19 cellular contexts compared by ENCODE assay signal in the genomic region with DNA sequence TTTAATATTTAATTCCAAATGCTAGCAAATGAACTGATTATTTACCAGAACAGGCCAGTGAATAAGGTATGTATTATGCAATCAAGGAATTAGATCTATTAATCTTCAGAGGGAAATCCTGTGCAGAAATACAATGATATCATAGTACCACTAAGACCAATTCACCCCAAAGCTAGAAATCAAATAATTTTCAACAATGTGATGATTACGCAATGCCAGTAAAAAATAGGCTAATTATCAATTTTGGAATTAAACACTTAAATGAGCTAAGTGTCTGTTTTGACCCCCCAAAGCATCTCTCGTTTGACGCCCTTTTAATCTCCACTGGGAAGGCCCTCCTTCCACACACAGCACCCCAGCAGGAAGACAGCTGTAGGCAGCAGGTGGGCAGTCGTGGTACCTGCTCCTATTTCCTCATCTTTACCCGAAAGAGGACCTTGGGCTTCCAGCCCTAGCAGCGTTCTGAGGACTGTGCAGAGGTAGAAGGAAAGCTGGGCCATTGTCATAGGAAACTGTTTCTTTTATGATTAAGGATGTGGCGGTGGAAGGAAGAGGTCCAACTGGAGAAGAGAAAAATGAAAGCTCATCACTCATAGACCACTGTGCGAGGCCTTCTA.
DNase-seq lines count a peak whose midpoint lies in the region; ATAC-seq and TF ChIP-seq lines count a peak whose summit lies in the region.
"Had no signal": no experiment of that assay in that cellular context is flagged by ENCODE, and none has a peak within 500 bp of the region (broad histone marks: within the 10 kb centered on the region; RNA-seq: fewer than 3 reads in every experiment).

No MANE protein-coding gene starts in this region.

- dilution Hi-C loops in IMR-90 (cut with HindIII; ENCODE audit: low sequenced_read_pairs, unreplicated experiment): no loop called here

- no TSS peak for BruUV-seq in IMR-90 (replicated peaks; lab: Mats Ljungman, UMichigan)

- H4K91ac ChIP-seq in IMR-90 (ENCODE audit: insufficient read depth, low read depth, low read length): no peak overlapping the region

- no peaks in the 10 kb centered on the region for H3K79me1 ChIP-seq in IMR-90 (ENCODE audit: low read depth in 1 of 2, low read length in 2 of 2)

- H2AK5ac ChIP-seq in IMR-90 (ENCODE audit: low read depth, low read length): no peak overlapping the region

- no peak overlapping the region for H2BK15ac ChIP-seq in IMR-90 (ENCODE audit: low read depth, low read length)

- H3K9me3 ChIP-seq in CD4-positive, alpha-beta T cell (ENCODE audit: control insufficient read depth, low read length): no peaks in the 10 kb centered on the region
- H3K9me3 ChIP-seq in IMR-90 (ENCODE audit: control insufficient read depth, insufficient read depth, low read length): no peaks in the 10 kb centered on the region
- no peaks in the 10 kb centered on the region for H3K9me3 ChIP-seq in naive thymus-derived CD4-positive, alpha-beta T cell (ENCODE audit: control insufficient read depth in 2 of 3, low read length in 3 of 3)
- no peaks in the 10 kb centered on the region for H3K9me3 ChIP-seq in endodermal cell (ENCODE audit: control insufficient read depth, low read length)

- no peaks in the 10 kb centered on the region for H4K20me1 ChIP-seq in IMR-90 (ENCODE audit: insufficient read depth, low read length)

- H3K14ac ChIP-seq in IMR-90 (replicated peaks; ENCODE audit: low read depth, low read length): no peak overlapping the region

- peaks cover 51% of the 10 kb centered on the region for H3K36me3 Mint-ChIP-seq in CD4-positive, alpha-beta T cell (ENCODE audit: low read depth)
- peaks cover 13% of the 10 kb centered on the region for H3K36me3 Mint-ChIP-seq in activated naive CD8-positive, alpha-beta T cell treated with anti-CD3 and anti-CD28 coated beads for 36 hours
- H3K36me3 Mint-ChIP-seq in naive thymus-derived CD4-positive, alpha-beta T cell: peaks cover 14 to 44% (median 26%) of the 10 kb centered on the region in 5 donors
- H3K36me3 Mint-ChIP-seq in endodermal cell (ENCODE audit: low read depth): no peaks in the 10 kb centered on the region

- no peak overlapping the region for H2BK20ac ChIP-seq in IMR-90 (ENCODE audit: low read depth, low read length)

- WGBS in IMR-90 (ENCODE audit: extremely low coverage in 2 of 2, insufficient read length in 1 of 2), 2 experiments: no CpG with 5 or more reads among the region's 8 CpGs
- 80 to 92% methylated on average over 3 to 8 of the region's 8 CpGs for WGBS in endodermal cell (ENCODE audit: insufficient coverage in 1 of 2, insufficient read length in 1 of 2), 2 experiments

- no peak overlapping the region for H3K4ac ChIP-seq in IMR-90 (ENCODE audit: low read depth, low read length)

- no peaks in the 10 kb centered on the region for H3K9me1 ChIP-seq in IMR-90 (ENCODE audit: insufficient read depth, low read length)

- POLR2A ChIA-PET in CD4-positive, alpha-beta T cell (lab: Charles Lee): interaction anchor here (0.6 kb wide), 1 partner anchor 409 kb away, joined by 3 read pairs; no protein-coding TSS in a partner anchor
- POLR2A ChIA-PET in IMR-90 (lab: Charles Lee; ENCODE audit: unreplicated experiment): no interaction called here
- POLR2A ChIA-PET in naive thymus-derived CD4-positive, alpha-beta T cell (lab: Charles Lee): interaction anchor here (0.8 kb wide), 1 partner anchor 15 kb away, joined by 3 read pairs; no protein-coding TSS in a partner anchor

- no peak overlapping the region for H3K18ac ChIP-seq in IMR-90 (ENCODE audit: low read depth, low read length)

- no peak for ATAC-seq in CD4-positive, alpha-beta T cell (ENCODE audit: poor library complexity)
- ATAC-seq in IMR-90 (ENCODE audit: low read depth): no peak
- no peak for ATAC-seq in naive thymus-derived CD4-positive, alpha-beta T cell
- no peak for ATAC-seq in stimulated activated naive CD8-positive, alpha-beta T cell treated with anti-CD3 and anti-CD28 coated beads, Interleukin-15, amount 100 ng/mL, for 72 hours
- ATAC-seq: Right ventricle myocardium inferior had no signal

- H3K27ac ChIP-seq in CD4-positive, alpha-beta T cell (ENCODE audit: low read depth, low read length): no peak overlapping the region
- H3K27ac ChIP-seq in IMR-90 (ENCODE audit: insufficient read depth, low read length): no peak overlapping the region
- no peak overlapping the region for H3K27ac ChIP-seq in naive thymus-derived CD4-positive, alpha-beta T cell (ENCODE audit: low read depth, low read length)
- H3K27ac ChIP-seq in endodermal cell (ENCODE audit: low read depth, low read length): no peak overlapping the region
- H3K27ac ChIP-seq: cardiac muscle cell had no signal

- DNase-seq in CD4-positive, alpha-beta T cell: no peak
- no peak for DNase-seq in IMR-90
- DNase-seq in activated naive CD8-positive, alpha-beta T cell treated with anti-CD3 and anti-CD28 coated beads for 36 hours: no peak
- DNase-seq in naive thymus-derived CD4-positive, alpha-beta T cell: no peak
- no peak for DNase-seq in stimulated activated naive CD8-positive, alpha-beta T cell treated with anti-CD3 and anti-CD28 coated beads, Interleukin-15, amount 100 ng/mL, for 72 hours
- DNase-seq in endodermal cell: no peak
- no peak for DNase-seq in NCI-H2029 treated with DMSO at 0.1 percent for 48 hours (lab: John Stamatoyannopoulos, UW)
- DNase-seq in activated gamma-delta T cell treated with Interleukin-2 at 50 U/mL for 16 hours: no peak
- DNase-seq: activated CD4-positive, alpha-beta T cell treated with anti-CD3 and anti-CD28 coated beads, Interleukin-2, amount 50 U/mL, for 48 hours; activated T-cell treated with anti-CD3 and anti-CD28 coated beads, Interleukin-2, amount 50 U/mL, for 48 hours; EL; erythroblast; H7; hypothalamus; NCI-H1105 treated with DMSO at 0.1 percent for 48 hours; NCI-H524 treated with DMSO at 0.1 percent for 48 hours; stimulated activated CD4-positive, alpha-beta T cell treated with anti-CD3 and anti-CD28 coated beads, Interleukin-12 subunit alpha, Interleukin-12 subunit beta, amount 100 ng/mL, for 4 hours had no signal

- no peak overlapping the region for H3K56ac ChIP-seq in IMR-90 (ENCODE audit: extremely low read depth, insufficient read depth, low read length)

- no peak for TF ChIP-seq RAD21 in IMR-90 (IDR thresholded peaks at IDR 0.05; ENCODE audit: low read length)

- H4K5ac ChIP-seq in IMR-90 (ENCODE audit: low read depth, low read length): no peak overlapping the region

- H3K4me1 ChIP-seq in IMR-90 (ENCODE audit: control insufficient read depth, insufficient read depth, low read length) (no peaks in the 10 kb centered on the region), endodermal cell (ENCODE audit: control insufficient read depth, insufficient read depth, low read length) (no peaks in the 10 kb centered on the region)
- peaks cover 11 to 18% of the 10 kb centered on the region in 2 donors for H3K4me1 ChIP-seq in naive thymus-derived CD4-positive, alpha-beta T cell (ENCODE audit: control insufficient read depth in 2 of 2, insufficient read depth in 2 of 2, low read length in 2 of 2)

- no peaks in the 10 kb centered on the region for H3K27me3 ChIP-seq in CD4-positive, alpha-beta T cell (ENCODE audit: control insufficient read depth, insufficient read depth, low read length)
- H3K27me3 ChIP-seq in IMR-90 (ENCODE audit: control insufficient read depth, insufficient read depth, low read length) (no peaks in the 10 kb centered on the region; the same call in 1 of the 2 replicates), endodermal cell (ENCODE audit: control insufficient read depth, insufficient read depth, low read length, poor library complexity, severe bottlenecking) (no peaks in the 10 kb centered on the region)
- H3K27me3 ChIP-seq in naive thymus-derived CD4-positive, alpha-beta T cell (ENCODE audit: control insufficient read depth in 2 of 2, insufficient read depth in 2 of 2, low read length in 2 of 2): no peaks in the 10 kb centered on the region
- H3K27me3 ChIP-seq: cardiac muscle cell had no signal

- H3K4me3 Mint-ChIP-seq in CD4-positive, alpha-beta T cell: no peak overlapping the region
- no peak overlapping the region for H3K4me3 Mint-ChIP-seq in activated naive CD8-positive, alpha-beta T cell treated with anti-CD3 and anti-CD28 coated beads for 36 hours
- H3K4me3 Mint-ChIP-seq in naive thymus-derived CD4-positive, alpha-beta T cell: no peak overlapping the region
- no peak overlapping the region for H3K4me3 Mint-ChIP-seq in stimulated activated naive CD8-positive, alpha-beta T cell treated with anti-CD3 and anti-CD28 coated beads, Interleukin-15, amount 100 ng/mL, for 72 hours
- H3K4me3 Mint-ChIP-seq in endodermal cell: no peak overlapping the region

- no peak for TF ChIP-seq POLR2A in IMR-90 (IDR thresholded peaks at IDR 0.05; ENCODE audit: low read depth, low read length)

- intact Hi-C loops in CD4-positive, alpha-beta T cell (cut with DNase I, micrococcal nuclease): no loop called here
- intact Hi-C loops in IMR-90 (cut with micrococcal nuclease): no loop called here
- intact Hi-C loops in naive thymus-derived CD4-positive, alpha-beta T cell (cut with micrococcal nuclease): no loop called here

- no peak overlapping the region for H3K9ac ChIP-seq in IMR-90 (ENCODE audit: low read depth, low read length)
- no peak overlapping the region for H3K9ac ChIP-seq in endodermal cell (ENCODE audit: extremely low read depth, low read length, poor library complexity, severe bottlenecking)

- in situ Hi-C loops in IMR-90 (cut with MboI; ENCODE audit: low sequenced_read_pairs): no loop called here

- H3K4me3 ChIP-seq in IMR-90 (ENCODE audit: insufficient read depth, low read depth, low read length): no peak overlapping the region
- no peak overlapping the region for H3K4me3 ChIP-seq in naive thymus-derived CD4-positive, alpha-beta T cell (ENCODE audit: low read length)
- no peak overlapping the region for H3K4me3 ChIP-seq in endodermal cell (ENCODE audit: low read length)
- H3K4me3 ChIP-seq: cardiac muscle cell had no signal

- no peak overlapping the region for H2BK120ac ChIP-seq in IMR-90 (ENCODE audit: low read depth, low read length)

- no peak overlapping the region for H2AK9ac ChIP-seq in IMR-90 (replicated peaks; ENCODE audit: low read depth, low read length, poor library complexity)

- H3K27ac Mint-ChIP-seq in CD4-positive, alpha-beta T cell: peak overlapping the region; percentile 8
- peak overlapping the region; percentile 21 for H3K27ac Mint-ChIP-seq in activated naive CD8-positive, alpha-beta T cell treated with anti-CD3 and anti-CD28 coated beads for 36 hours
- H3K27ac Mint-ChIP-seq in naive thymus-derived CD4-positive, alpha-beta T cell: peak overlapping the region in 5 of 9 donors; percentile 5 to 76 (median 29)
- H3K27ac Mint-ChIP-seq in stimulated activated naive CD8-positive, alpha-beta T cell treated with anti-CD3 and anti-CD28 coated beads, Interleukin-15, amount 100 ng/mL, for 72 hours: no peak overlapping the region
- no peak overlapping the region for H3K27ac Mint-ChIP-seq in endodermal cell

- H2AFZ ChIP-seq in IMR-90 (replicated peaks; ENCODE audit: low read length, poor library complexity): no peak overlapping the region

- CTCF ChIA-PET in CD4-positive, alpha-beta T cell (lab: Charles Lee): interaction anchor here (1.9 kb wide), 1 partner anchor 48 kb away, joined by 7 read pairs; no protein-coding TSS in a partner anchor
- CTCF ChIA-PET in IMR-90 (lab: Yijun Ruan, JAX): no interaction called here
- CTCF ChIA-PET in naive thymus-derived CD4-positive, alpha-beta T cell (lab: Charles Lee): interaction anchor here (1.7 kb wide), 1 partner anchor 48 kb away, joined by 4 read pairs; no protein-coding TSS in a partner anchor

- H3K9me3 Mint-ChIP-seq in CD4-positive, alpha-beta T cell: no peaks in the 10 kb centered on the region
- H3K9me3 Mint-ChIP-seq in activated naive CD8-positive, alpha-beta T cell treated with anti-CD3 and anti-CD28 coated beads for 36 hours: no peaks in the 10 kb centered on the region
- no peaks in the 10 kb centered on the region for H3K9me3 Mint-ChIP-seq in naive thymus-derived CD4-positive, alpha-beta T cell
- H3K9me3 Mint-ChIP-seq in stimulated activated naive CD8-positive, alpha-beta T cell treated with anti-CD3 and anti-CD28 coated beads, Interleukin-15, amount 100 ng/mL, for 72 hours: no peaks in the 10 kb centered on the region
- H3K9me3 Mint-ChIP-seq in endodermal cell: no peaks in the 10 kb centered on the region

- no peak overlapping the region for H3K23ac ChIP-seq in IMR-90 (ENCODE audit: low read depth, low read length)

- no peak for TF ChIP-seq CTCF in CD4-positive, alpha-beta T cell (IDR thresholded peaks at IDR 0.05)
- TF ChIP-seq CTCF in IMR-90 (conservative IDR thresholded peaks at IDR 0.05; ENCODE audit: low read depth, low read length) (no peak), endodermal cell (conservative IDR thresholded peaks at IDR 0.05) (no peak)

- no peak overlapping the region for H3K4me2 ChIP-seq in IMR-90 (ENCODE audit: low read depth, low read length)

- H3K36me3 ChIP-seq in IMR-90 (ENCODE audit: control insufficient read depth, insufficient read depth, low read length) (no peaks in the 10 kb centered on the region), endodermal cell (ENCODE audit: control insufficient read depth, insufficient read depth, low read length) (no peaks in the 10 kb centered on the region)
- H3K36me3 ChIP-seq in naive thymus-derived CD4-positive, alpha-beta T cell (ENCODE audit: control insufficient read depth in 2 of 3, insufficient read depth in 3 of 3, low read length in 3 of 3): peaks cover 0 to 21% (median 0%) of the 10 kb centered on the region in 3 experiments
- H3K36me3 ChIP-seq: cardiac muscle cell had no signal

- no peak overlapping the region for H2BK5ac ChIP-seq in IMR-90 (ENCODE audit: low read depth, low read length, poor library complexity, severe bottlenecking)

- H3K27me3 Mint-ChIP-seq in CD4-positive, alpha-beta T cell: no peaks in the 10 kb centered on the region
- no peaks in the 10 kb centered on the region for H3K27me3 Mint-ChIP-seq in activated naive CD8-positive, alpha-beta T cell treated with anti-CD3 and anti-CD28 coated beads for 36 hours
- no peaks in the 10 kb centered on the region for H3K27me3 Mint-ChIP-seq in naive thymus-derived CD4-positive, alpha-beta T cell
- no peaks in the 10 kb centered on the region for H3K27me3 Mint-ChIP-seq in stimulated activated naive CD8-positive, alpha-beta T cell treated with anti-CD3 and anti-CD28 coated beads, Interleukin-15, amount 100 ng/mL, for 72 hours
- no peaks in the 10 kb centered on the region for H3K27me3 Mint-ChIP-seq in endodermal cell (ENCODE audit: insufficient read depth)

- H3K4me1 Mint-ChIP-seq in CD4-positive, alpha-beta T cell (ENCODE audit: low read depth): peaks cover 32% of the 10 kb centered on the region
- H3K4me1 Mint-ChIP-seq in activated naive CD8-positive, alpha-beta T cell treated with anti-CD3 and anti-CD28 coated beads for 36 hours: peaks cover 16% of the 10 kb centered on the region
- peaks cover 13 to 53% (median 41%) of the 10 kb centered on the region in 7 donors for H3K4me1 Mint-ChIP-seq in naive thymus-derived CD4-positive, alpha-beta T cell
- peaks cover 17% of the 10 kb centered on the region for H3K4me1 Mint-ChIP-seq in stimulated activated naive CD8-positive, alpha-beta T cell treated with anti-CD3 and anti-CD28 coated beads, Interleukin-15, amount 100 ng/mL, for 72 hours
- H3K4me1 Mint-ChIP-seq in endodermal cell: peaks cover 6% of the 10 kb centered on the region

- no peak overlapping the region for H4K8ac ChIP-seq in IMR-90 (ENCODE audit: low read depth in 2 of 2, low read length in 2 of 2)

Comparison
In these comparisons a context has a peak if more than half of its experiments do, and no peak if none do; other contexts are left out.
1. H3K27ac Mint-ChIP-seq: peak in CD4-positive, alpha-beta T cell (single experiment), activated naive CD8-positive, alpha-beta T cell treated with anti-CD3 and anti-CD28 coated beads for 36 hours (single experiment) and naive thymus-derived CD4-positive, alpha-beta T cell (5 of 9); none in stimulated activated naive CD8-positive, alpha-beta T cell treated with anti-CD3 and anti-CD28 coated beads, Interleukin-15, amount 100 ng/mL, for 72 hours (0 of 2) and endodermal cell (single experiment).